In genomic region chr5:152689275-152689711, GRCh38 we compare ENCODE assay signal across 1 cellular context.
TF ChIP-seq lines count a peak whose summit lies in the region.

No MANE protein-coding gene starts in this region.

TF ChIP-seq in H1, 55 proteins besides CTCF, POLR2A, EP300 and RAD21 (continued from another document):
- TF ChIP-seq CHD7 (IDR thresholded peaks at IDR 0.05; ENCODE audit: insufficient replicate concordance, low read length), result no peak
- TF ChIP-seq TEAD4 (IDR thresholded peaks at IDR 0.05; ENCODE audit: low read depth, low read length), result no peak
- no peak for TF ChIP-seq NANOG (IDR thresholded peaks at IDR 0.05; ENCODE audit: insufficient read depth, low read depth, low read length, poor library complexity, severe bottlenecking)
- no peak for TF ChIP-seq USF2 (IDR thresholded peaks at IDR 0.05; ENCODE audit: low read length)
